ENCODE assay signal across 1 cellular context in genomic region chr6:106530026-106530425, GRCh38.
TF ChIP-seq lines count a peak whose summit lies in the region.

No MANE protein-coding gene starts in this region.

TF ChIP-seq in HepG2, 621 proteins besides CTCF, POLR2A, EP300 and RAD21 (continued from another document):
- TF ChIP-seq ATF6 (CRISPR knock-in tag; conservative IDR thresholded peaks at IDR 0.05), result no peak
- no peak for TF ChIP-seq ZNF609 (CRISPR knock-in tag; IDR thresholded peaks at IDR 0.05; ENCODE audit: borderline replicate concordance)
- no peak for TF ChIP-seq HOMEZ (CRISPR knock-in tag; IDR thresholded peaks at IDR 0.05; ENCODE audit: low read depth)
- no peak for TF ChIP-seq RELA (CRISPR knock-in tag; IDR thresholded peaks at IDR 0.05)
- no peak for TF ChIP-seq LBX2 (CRISPR knock-in tag; IDR thresholded peaks at IDR 0.05; ENCODE audit: borderline replicate concordance)
- no peak for TF ChIP-seq NFE2L1 (CRISPR knock-in tag; IDR thresholded peaks at IDR 0.05; ENCODE audit: borderline replicate concordance)
- no peak for TF ChIP-seq ZEB1 (IDR thresholded peaks at IDR 0.05; ENCODE audit: insufficient replicate concordance, low read depth)
- TF ChIP-seq ZNF441 (CRISPR knock-in tag; IDR thresholded peaks at IDR 0.05; ENCODE audit: borderline replicate concordance), result no peak
- no peak for TF ChIP-seq ZFP36L1 (CRISPR knock-in tag; IDR thresholded peaks at IDR 0.05)
- no peak for TF ChIP-seq ZNF562 (CRISPR knock-in tag; IDR thresholded peaks at IDR 0.05; ENCODE audit: borderline replicate concordance)
- TF ChIP-seq GFI1 (CRISPR knock-in tag; IDR thresholded peaks at IDR 0.05; ENCODE audit: borderline replicate concordance), result no peak
